In the genomic region with DNA sequence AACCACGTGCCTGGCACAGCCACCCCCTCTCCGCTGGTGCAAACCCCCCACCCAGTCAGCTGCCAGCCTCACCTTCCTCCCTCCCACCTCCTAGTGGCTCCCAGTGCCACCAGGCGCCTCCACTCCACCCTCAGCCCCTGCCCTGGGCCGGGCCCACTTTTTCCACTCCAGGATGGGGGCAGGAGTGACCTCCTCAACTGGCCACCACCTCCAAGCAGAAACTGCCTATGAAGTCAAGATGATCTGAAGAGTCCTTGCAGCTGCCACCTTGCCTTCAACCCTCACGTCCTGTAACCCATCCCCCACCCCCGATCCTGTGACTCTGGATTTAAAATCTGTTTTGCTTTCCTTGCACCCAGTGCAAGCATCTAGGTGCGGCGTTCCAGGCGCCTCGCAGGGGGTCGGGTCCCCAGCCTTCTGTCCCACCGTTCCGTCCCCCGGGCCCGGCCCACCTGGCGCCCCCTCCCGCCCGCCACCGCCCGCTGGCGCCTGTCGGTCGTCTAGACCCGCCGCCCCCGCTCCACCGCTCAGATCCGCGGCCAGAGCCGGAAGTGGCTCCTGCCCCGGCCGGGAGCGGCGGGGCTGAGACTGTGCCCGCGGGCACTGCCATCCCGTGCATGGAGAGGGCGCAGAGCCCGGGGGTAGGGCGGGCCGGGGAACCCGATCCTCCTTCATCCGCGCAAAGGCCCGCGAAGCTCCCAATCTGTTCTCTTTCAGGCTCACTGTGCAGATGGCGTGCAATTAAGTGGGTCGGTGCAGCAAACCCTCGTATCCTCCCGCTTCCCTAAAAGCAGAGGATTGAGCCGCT, we compare ENCODE assay signal across 8 cellular contexts. TPM values are rescaled to one million over a fixed set of nuclear protein-coding genes. Genes with fewer than 3 reads are reported as not detected.
DNase-seq lines count a peak whose midpoint lies in the region; ATAC-seq and TF ChIP-seq lines count a peak whose summit lies in the region.

No MANE protein-coding gene starts in this region.

- no peak for TF ChIP-seq RAD21 in IMR-90 (IDR thresholded peaks at IDR 0.05; ENCODE audit: low read length)

- CTCF ChIA-PET in IMR-90 (lab: Yijun Ruan, JAX) (no interaction called here), WTC11 (lab: Charles Lee) (interaction anchor here (0.6 to 1.5 kb wide), 6 partner anchors 11 to 624 kb away, joined by 4 to 5 read pairs (median 4); no protein-coding TSS in a partner anchor)

- H2AK9ac ChIP-seq in IMR-90 (replicated peaks; ENCODE audit: low read depth, low read length, poor library complexity), result no peak overlapping the region

- in situ Hi-C loops in IMR-90 (cut with MboI; ENCODE audit: low sequenced_read_pairs), result loop anchor here (5.0 kb wide), 1 partner anchor 51 kb away; a partner anchor contains a TSS

- peak overlapping the region; percentile 71 for H4K91ac ChIP-seq in IMR-90 (ENCODE audit: insufficient read depth, low read depth, low read length)

- no peak overlapping the region for H3K27ac ChIP-seq in IMR-90 (ENCODE audit: insufficient read depth, low read length)
- peak overlapping the region; percentile 43 to 76 for H3K27ac ChIP-seq in left lung

- H3K9ac ChIP-seq in IMR-90 (ENCODE audit: low read depth, low read length), result no peak overlapping the region

- no peak for TF ChIP-seq POLR2A in IMR-90 (IDR thresholded peaks at IDR 0.05; ENCODE audit: low read depth, low read length)

- H2BK15ac ChIP-seq in IMR-90 (ENCODE audit: low read depth, low read length), result no peak overlapping the region

- BruUV-seq in IMR-90 (replicated peaks; lab: Mats Ljungman, UMichigan), result no TSS peak

- dilution Hi-C loops in IMR-90 (cut with HindIII; ENCODE audit: low sequenced_read_pairs, unreplicated experiment), result no loop called here

- H3K9me3 ChIP-seq in IMR-90 (ENCODE audit: control insufficient read depth, insufficient read depth, low read length), result no peaks in the 10 kb centered on the region
- no peaks in the 10 kb centered on the region for H3K9me3 ChIP-seq in left lung

- 0 out of 2 replicates have a peak overlapping the region, but pooled peaks have one; percentile 3 for H3K56ac ChIP-seq in IMR-90 (ENCODE audit: extremely low read depth, insufficient read depth, low read length)

- H3K18ac ChIP-seq in IMR-90 (ENCODE audit: low read depth, low read length), result no peak overlapping the region

- DNase-seq in GM06990 (ENCODE audit: extremely low read depth, insufficient read length) (peak; percentile 62), IMR-90 (no peak), WTC11 (ENCODE audit: low spot score) (peak; percentile 55), cerebellum (ENCODE audit: low spot score) (peak; percentile 42), left lung (peak; percentile 82 to 91), NCI-H2081 (lab: John Stamatoyannopoulos, UW) (no peak)
- peak; percentile 2 for DNase-seq in stimulated activated CD8-positive, alpha-beta memory T cell treated with anti-CD3 and anti-CD28 coated beads, Interleukin-12 subunit alpha, Interleukin-12 subunit beta, amount 100 ng/mL, for 24 hours (ENCODE audit: extremely low read depth)

- no peaks in the 10 kb centered on the region for H3K79me1 ChIP-seq in IMR-90 (ENCODE audit: low read depth in 1 of 2, low read length in 2 of 2)

- peak overlapping the region; percentile 7; the same call in 1 of the 2 replicates for H3K4me2 ChIP-seq in IMR-90 (ENCODE audit: low read depth, low read length)

- H3K36me3 ChIP-seq in GM06990 (ENCODE audit: control insufficient read depth, insufficient read depth, low read length) (no peaks in the 10 kb centered on the region), IMR-90 (ENCODE audit: control insufficient read depth, insufficient read depth, low read length) (peaks cover 5% of the 10 kb centered on the region; the same call in 1 of the 2 replicates), left lung (no peaks in the 10 kb centered on the region)

- TF ChIP-seq CTCF in GM06990 (IDR thresholded peaks at IDR 0.05; ENCODE audit: insufficient read depth, low read length, poor library complexity, severe bottlenecking), result peak; percentile 18
- TF ChIP-seq CTCF in IMR-90 (conservative IDR thresholded peaks at IDR 0.05; ENCODE audit: low read depth, low read length), result no peak
- TF ChIP-seq CTCF in WTC11 (IDR thresholded peaks at IDR 0.05), result no peak
- no peak for TF ChIP-seq CTCF in left lung (IDR thresholded peaks at IDR 0.05)

- H3K14ac ChIP-seq in IMR-90 (replicated peaks; ENCODE audit: low read depth, low read length), result peak overlapping the region; percentile 59

- no peaks in the 10 kb centered on the region for H3K36me3 Mint-ChIP-seq in WTC11

- H3K4me1 ChIP-seq in IMR-90 (ENCODE audit: control insufficient read depth, insufficient read depth, low read length), result peaks cover 5% of the 10 kb centered on the region; the same call in 1 of the 2 replicates
- peaks cover 7 to 16% of the 10 kb centered on the region in 2 donors for H3K4me1 ChIP-seq in left lung

- 14% methylated on average over 28 of the region's 51 CpGs; no CpG with 5 or more reads in 1 of the 2 experiments for WGBS in IMR-90 (ENCODE audit: extremely low coverage in 2 of 2, insufficient read length in 1 of 2), 2 experiments

- H4K5ac ChIP-seq in IMR-90 (ENCODE audit: low read depth, low read length), result peak overlapping the region; percentile 1; the same call in 1 of the 2 replicates

- H2BK20ac ChIP-seq in IMR-90 (ENCODE audit: low read depth, low read length), result no peak overlapping the region

- H3K27ac Mint-ChIP-seq in WTC11, result peak overlapping the region; percentile 65; the same call in 1 of the 2 replicates

- H3K4ac ChIP-seq in IMR-90 (ENCODE audit: low read depth, low read length), result peak overlapping the region; percentile 79

- peaks cover 3% of the 10 kb centered on the region; the same call in 1 of the 2 replicates for H4K20me1 ChIP-seq in IMR-90 (ENCODE audit: insufficient read depth, low read length)

- intact Hi-C loops in IMR-90 (cut with micrococcal nuclease) (no loop called here), left lung (cut with DNase I) (no loop called here)

- H3K4me3 ChIP-seq in GM06990 (replicated peaks; ENCODE audit: low read depth, low read length) (peak overlapping the region; percentile 43), IMR-90 (ENCODE audit: insufficient read depth, low read depth, low read length) (no peak overlapping the region), left lung (peak overlapping the region; percentile 19 to 43)

- peak overlapping the region; percentile 64 to 80; a peak in 3 of 4 replicates for H4K8ac ChIP-seq in IMR-90 (ENCODE audit: low read depth in 2 of 2, low read length in 2 of 2)

- ATAC-seq in IMR-90 (ENCODE audit: low read depth) (peak; percentile 36), WTC11 (peak; percentile 82), left lung (peak; percentile 77), HG03095 (IDR thresholded peaks at IDR 0.05; ENCODE audit: unreplicated experiment) (no peak)

- POLR2A ChIA-PET in IMR-90 (lab: Charles Lee; ENCODE audit: unreplicated experiment) (no interaction called here), WTC11 (lab: Charles Lee) (interaction anchor here (0.5 kb wide), 1 partner anchor 9 kb away, joined by 3 read pairs; no protein-coding TSS in a partner anchor)

- no peaks in the 10 kb centered on the region for H3K27me3 ChIP-seq in GM06990 (replicated peaks; ENCODE audit: control insufficient read depth, insufficient read depth, low read length)
- H3K27me3 ChIP-seq in IMR-90 (ENCODE audit: control insufficient read depth, insufficient read depth, low read length), result no peaks in the 10 kb centered on the region
- peaks cover 0 to 11% of the 10 kb centered on the region in 2 donors for H3K27me3 ChIP-seq in left lung

- peak overlapping the region; percentile 66 for H2BK120ac ChIP-seq in IMR-90 (ENCODE audit: low read depth, low read length)

- H3K4me3 Mint-ChIP-seq in WTC11, result peak overlapping the region; percentile 60

- H3K23ac ChIP-seq in IMR-90 (ENCODE audit: low read depth, low read length), result peak overlapping the region; percentile 70; the same call in 1 of the 2 replicates

- H3K27me3 Mint-ChIP-seq in WTC11 (ENCODE audit: low read depth), result no peaks in the 10 kb centered on the region

- H3K4me1 Mint-ChIP-seq in WTC11, result peaks cover 8% of the 10 kb centered on the region

- H3K9me3 Mint-ChIP-seq in WTC11, result no peaks in the 10 kb centered on the region

- peak overlapping the region; percentile 86 for H2AFZ ChIP-seq in IMR-90 (replicated peaks; ENCODE audit: low read length, poor library complexity)

- peak overlapping the region; percentile 64; the same call in 1 of the 2 replicates for H2AK5ac ChIP-seq in IMR-90 (ENCODE audit: low read depth, low read length)

- H2BK5ac ChIP-seq in IMR-90 (ENCODE audit: low read depth, low read length, poor library complexity, severe bottlenecking), result no peak overlapping the region

- peaks cover 7% of the 10 kb centered on the region; the same call in 1 of the 2 replicates for H3K9me1 ChIP-seq in IMR-90 (ENCODE audit: insufficient read depth, low read length)

TF ChIP-seq in IMR-90, 13 proteins besides CTCF, POLR2A, EP300 and RAD21 (continues in another document):
- no peak for TF ChIP-seq NFE2L2 (IDR thresholded peaks at IDR 0.05; ENCODE audit: low read depth, low read length)
- TF ChIP-seq MAFK (IDR thresholded peaks at IDR 0.05; ENCODE audit: low read depth, low read length), result no peak
- no peak for TF ChIP-seq MXI1 (IDR thresholded peaks at IDR 0.05; ENCODE audit: borderline replicate concordance, low read depth, low read length)
- TF ChIP-seq MAZ (IDR thresholded peaks at IDR 0.05; ENCODE audit: borderline replicate concordance, low read depth, low read length), result no peak

TF ChIP-seq in WTC11, 78 proteins besides CTCF, POLR2A, EP300 and RAD21 (continues in another document):
- 0 out of 2 replicates have a peak, but pooled peaks have one; percentile 13 for TF ChIP-seq SP1 (CRISPR knock-in tag; conservative IDR thresholded peaks at IDR 0.05)
- TF ChIP-seq NR3C1 (CRISPR knock-in tag; conservative IDR thresholded peaks at IDR 0.05; ENCODE audit: low read depth), result no peak
- TF ChIP-seq, protein P1, sequence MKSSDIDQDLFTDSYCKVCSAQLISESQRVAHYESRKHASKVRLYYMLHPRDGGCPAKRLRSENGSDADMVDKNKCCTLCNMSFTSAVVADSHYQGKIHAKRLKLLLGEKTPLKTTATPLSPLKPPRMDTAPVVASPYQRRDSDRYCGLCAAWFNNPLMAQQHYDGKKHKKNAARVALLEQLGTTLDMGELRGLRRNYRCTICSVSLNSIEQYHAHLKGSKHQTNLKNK (CRISPR knock-in tag; IDR thresholded peaks at IDR 0.05), result no peak

RNA-seq across cellular contexts. Expression of a gene that starts 51.2 kb away (rescaled TPM):
- total RNA-seq in IMR-90 (2012; rRNA removed), result 46.4 and 66.7 TPM in 2 replicates
- 78.3 and 88.8 TPM in 2 replicates for polyA plus RNA-seq in IMR-90 (2012; rRNA removed)
- polyA plus RNA-seq in IMR-90 (2012; cell fraction: cytosol; rRNA removed), result 18.4 and 23.4 TPM in 2 replicates
- polyA plus RNA-seq in IMR-90 (2012; cell fraction: nucleus; rRNA removed; ENCODE audit: low replicate concordance), result 131 and 548 TPM in 2 replicates
- 290 to 308 TPM (median 293 TPM) in 3 replicates for total RNA-seq in WTC11 (2021)
- total RNA-seq in cerebellum, result 328 TPM
- total RNA-seq in left lung, result 100 to 1,000 TPM; 220 to 244 TPM

Comparison
In these comparisons a context has a peak if more than half of its experiments do, and no peak if none do; other contexts are left out.
1. DNase-seq: peak in GM06990 (single experiment), WTC11 (single experiment), cerebellum (single experiment), left lung (2 of 2) and stimulated activated CD8-positive, alpha-beta memory T cell treated with anti-CD3 and anti-CD28 coated beads, Interleukin-12 subunit alpha, Interleukin-12 subunit beta, amount 100 ng/mL, for 24 hours (single experiment); none in IMR-90 (single experiment) and NCI-H2081 (0 of 2).